ENCODE assay signal across 23 cellular contexts in the genomic region with DNA sequence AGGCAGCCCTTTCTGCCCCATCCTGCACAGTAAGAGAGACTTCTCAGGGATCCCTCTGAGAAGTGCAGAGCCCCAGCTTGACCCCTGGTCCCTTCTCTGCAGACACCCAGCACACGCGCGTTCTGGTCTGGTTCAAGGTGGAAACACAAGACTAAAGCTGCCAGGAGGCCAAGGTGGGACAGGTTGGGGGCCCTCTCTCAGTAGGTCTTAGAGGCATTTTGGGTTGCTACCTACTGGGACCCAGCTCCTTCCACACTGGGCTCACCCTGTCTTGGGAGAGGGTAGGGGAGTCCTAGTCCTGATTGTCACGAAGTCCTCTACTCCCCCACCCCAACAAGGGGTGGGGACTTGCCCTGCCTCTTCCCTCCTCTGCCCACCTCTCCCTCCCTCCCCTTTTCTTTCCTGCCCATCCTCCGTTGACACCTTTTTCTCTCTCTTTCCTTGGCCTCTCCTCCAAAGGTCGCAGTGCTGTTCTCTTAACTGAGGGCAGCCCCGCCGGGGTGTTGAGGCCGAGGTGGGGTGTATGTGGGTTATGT. TPM values are rescaled to one million over a fixed set of nuclear protein-coding genes. Genes with fewer than 3 reads are reported as not detected.
DNase-seq lines count a peak whose midpoint lies in the region; ATAC-seq and TF ChIP-seq lines count a peak whose summit lies in the region.
"Had no signal": no experiment of that assay in that cellular context is flagged by ENCODE, and none has a peak within 500 bp of the region (broad histone marks: within the 10 kb centered on the region; RNA-seq: fewer than 3 reads in every experiment).

No MANE protein-coding gene starts in this region.

- H3K36me3 ChIP-seq in BLaER1 treated with 17β-estradiol and CSF1 and Interleukin-3, amounts not matched to agents 10 nM and 100 nM = peaks cover 0 to 11% (median 6%) of the 10 kb centered on the region in 11 experiments; a peak in 5 of 22 replicates
- H3K36me3 ChIP-seq in esophagus muscularis mucosa = peaks cover 4 to 25% (median 16%) of the 10 kb centered on the region in 4 donors
- H3K36me3 ChIP-seq in rectal smooth muscle tissue (ENCODE audit: control insufficient read depth, insufficient read depth, low read length) = peaks cover 6% of the 10 kb centered on the region

- no peak for TF ChIP-seq POLR2A in esophagus muscularis mucosa (IDR thresholded peaks at IDR 0.05; ENCODE audit: low read depth)

- peaks cover 4% of the 10 kb centered on the region for H3K36me3 Mint-ChIP-seq in T-helper 17 cell (ENCODE audit: low read depth)
- no peaks in the 10 kb centered on the region for H3K36me3 Mint-ChIP-seq in activated T-cell treated with anti-CD3 and anti-CD28 coated beads, Interleukin-2, amount 50 U/mL, for 4 hours (ENCODE audit: insufficient read depth)

- H3K9me3 Mint-ChIP-seq in activated T-cell treated with anti-CD3 and anti-CD28 coated beads, Interleukin-2, amount 50 U/mL, for 4 hours = no peaks in the 10 kb centered on the region
- H3K9me3 Mint-ChIP-seq: HFFc6, IgD-negative memory B cell had no signal

- H3K4me2 ChIP-seq in BLaER1 treated with 17β-estradiol and CSF1 and Interleukin-3, amounts not matched to agents 10 nM and 100 nM = peak overlapping the region in 7 of 11 experiments; percentile 11 to 68 (median 62); a peak in 10 of 22 replicates
- H3K4me2 ChIP-seq: A549 had no signal

- H4K20me1 ChIP-seq in BLaER1 treated with 17β-estradiol and CSF1 and Interleukin-3, amounts not matched to agents 10 nM and 100 nM = peaks cover 0 to 18% (median 0%) of the 10 kb centered on the region in 11 experiments; a peak in 3 of 22 replicates

- peak overlapping the region; percentile 43 for H3K27ac Mint-ChIP-seq in T-helper 17 cell
- H3K27ac Mint-ChIP-seq: HFFc6, IgD-negative memory B cell had no signal

- ATAC-seq in T-helper 17 cell = no peak
- ATAC-seq in activated T-cell treated with anti-CD3 and anti-CD28 coated beads, Interleukin-2, amount 50 U/mL, for 4 hours = no peak
- ATAC-seq: A549 had no signal

- H3K4me3 ChIP-seq in BLaER1 treated with 17β-estradiol and CSF1 and Interleukin-3, amounts not matched to agents 10 nM and 100 nM = no peak overlapping the region
- H3K4me3 ChIP-seq in esophagus muscularis mucosa (peak overlapping the region; percentile 9 to 50 (median 42)), rectal smooth muscle tissue (ENCODE audit: low read length) (no peak overlapping the region)
- H3K4me3 ChIP-seq: A549 had no signal

- DNase-seq in T-helper 17 cell (no peak), esophagus muscularis mucosa (ENCODE audit: extremely low spot score) (no peak), OCI-M1 (lab: John Stamatoyannopoulos, UW) (no peak)
- no peak for DNase-seq in stimulated activated CD4-positive, alpha-beta T cell treated with anti-CD3 and anti-CD28 coated beads, Interleukin-4, amount 100 ng/mL, for 24 hours
- DNase-seq in stimulated activated CD4-positive, alpha-beta T cell treated with anti-CD3 and anti-CD28 coated beads, Interleukin-12 subunit alpha, Interleukin-12 subunit beta, amount 100 ng/mL, for 4 hours = no peak
- no peak for DNase-seq in activated T-cell treated with anti-CD3 and anti-CD28 coated beads, Interleukin-2, amount 50 U/mL, for 4 hours
- DNase-seq: DMS79 treated with DMSO at 0.1 percent for 48 hours, HFFc6, Karpas-422, NCI-H1417 treated with DMSO at 0.1 percent for 48 hours, NCI-H187 treated with DMSO at 0.1 percent for 48 hours, NCI-H2227 treated with DMSO at 0.1 percent for 48 hours, NCI-H510A treated with DMSO at 0.1 percent for 48 hours, NCI-H774, SHP77 had no signal

- TF ChIP-seq CTCF in esophagus muscularis mucosa (IDR thresholded peaks at IDR 0.05) = no peak

- intact Hi-C loops in esophagus muscularis mucosa (cut with DNase I) = no loop called here

- H3K4me1 ChIP-seq in BLaER1 treated with 17β-estradiol and CSF1 and Interleukin-3, amounts not matched to agents 10 nM and 100 nM = peaks cover 15 to 73% (median 69%) of the 10 kb centered on the region in 10 experiments
- H3K4me1 ChIP-seq in esophagus muscularis mucosa (peaks cover 0 to 1% (median 0%) of the 10 kb centered on the region in 4 donors), rectal smooth muscle tissue (ENCODE audit: control insufficient read depth, insufficient read depth, low read length) (no peaks in the 10 kb centered on the region)
- H3K4me1 ChIP-seq: A549 had no signal

- H3K9ac ChIP-seq in BLaER1 treated with 17β-estradiol and CSF1 and Interleukin-3, amounts not matched to agents 10 nM and 100 nM = no peak overlapping the region
- H3K9ac ChIP-seq in rectal smooth muscle tissue (ENCODE audit: low read length) = no peak overlapping the region

- 0 out of 22 replicates have a peak overlapping the region, but pooled peaks of 1 of the 11 experiments have one; percentile 8 for H3K27ac ChIP-seq in BLaER1 treated with 17β-estradiol and CSF1 and Interleukin-3, amounts not matched to agents 10 nM and 100 nM
- H3K27ac ChIP-seq in esophagus muscularis mucosa (replicated peaks in 1 of 4) (peak overlapping the region; percentile 38 to 57 (median 41)), rectal smooth muscle tissue (ENCODE audit: low read depth, low read length) (peak overlapping the region; percentile 10)
- H3K27ac ChIP-seq: A549, C4-2B had no signal

- no peak overlapping the region for H3K4me3 Mint-ChIP-seq in T-helper 17 cell
- no peak overlapping the region for H3K4me3 Mint-ChIP-seq in activated T-cell treated with anti-CD3 and anti-CD28 coated beads, Interleukin-2, amount 50 U/mL, for 4 hours
- H3K4me3 Mint-ChIP-seq: HFFc6, IgD-negative memory B cell had no signal

- H3K4me1 Mint-ChIP-seq in T-helper 17 cell = no peaks in the 10 kb centered on the region
- H3K4me1 Mint-ChIP-seq in activated T-cell treated with anti-CD3 and anti-CD28 coated beads, Interleukin-2, amount 50 U/mL, for 4 hours (ENCODE audit: low read depth) = no peaks in the 10 kb centered on the region
- H3K4me1 Mint-ChIP-seq: IgD-negative memory B cell had no signal

- no peaks in the 10 kb centered on the region for H3K27me3 Mint-ChIP-seq in T-helper 17 cell
- H3K27me3 Mint-ChIP-seq in activated T-cell treated with anti-CD3 and anti-CD28 coated beads, Interleukin-2, amount 50 U/mL, for 4 hours (ENCODE audit: low read depth) = no peaks in the 10 kb centered on the region
- H3K27me3 Mint-ChIP-seq: IgD-negative memory B cell had no signal

- TF ChIP-seq EP300 in esophagus muscularis mucosa (IDR thresholded peaks at IDR 0.05) = no peak

- H3K9me3 ChIP-seq in BLaER1 treated with 17β-estradiol and CSF1 and Interleukin-3, amounts not matched to agents 10 nM and 100 nM (replicated peaks in 1 of 11) = peaks cover 0 to 9% (median 0%) of the 10 kb centered on the region in 11 experiments; a peak in 5 of 22 replicates
- H3K9me3 ChIP-seq in T-helper 17 cell (ENCODE audit: control insufficient read depth, low read length, poor library complexity, severe bottlenecking) (no peaks in the 10 kb centered on the region), esophagus muscularis mucosa (no peaks in the 10 kb centered on the region)
- H3K9me3 ChIP-seq: A549 had no signal

- no peaks in the 10 kb centered on the region for H3K27me3 ChIP-seq in BLaER1 treated with 17β-estradiol and CSF1 and Interleukin-3, amounts not matched to agents 10 nM and 100 nM
- no peaks in the 10 kb centered on the region for H3K27me3 ChIP-seq in esophagus muscularis mucosa
- no peaks in the 10 kb centered on the region for H3K27me3 ChIP-seq in rectal smooth muscle tissue (ENCODE audit: control insufficient read depth, insufficient read depth, low read length)

- 83% methylated on average over 9 of the region's 9 CpGs for WGBS in esophagus muscularis mucosa

RNA-seq across cellular contexts. Expression of a gene that starts 0.8 kb away (rescaled TPM):
- total RNA-seq in T-helper 17 cell = not detected
- total RNA-seq in esophagus muscularis mucosa = 10 to 100 TPM; 10.3 to 29.5 (median 17.7) TPM
- total RNA-seq in activated T-cell treated with anti-CD3 and anti-CD28 coated beads, Interleukin-2, amount 50 U/mL, for 4 hours = not detected
- total RNA-seq: H4, HFFc6, MCF 10A, OCI-LY7 had no signal

RNA-seq across cellular contexts. Expression of a gene that starts 31.6 kb away (rescaled TPM):
- 10 to 100 TPM; 25.9 to 27.7 TPM for total RNA-seq in T-helper 17 cell
- 10 to 100 TPM; 45.7 to 93.0 (median 72.1) TPM for total RNA-seq in esophagus muscularis mucosa
- 100 to 1,000 TPM; 155 to 176 (median 163) TPM for total RNA-seq in activated T-cell treated with anti-CD3 and anti-CD28 coated beads, Interleukin-2, amount 50 U/mL, for 4 hours

RNA-seq across cellular contexts. Expression of a gene that starts 31.7 kb away (rescaled TPM):
- total RNA-seq in T-helper 17 cell = not detected
- total RNA-seq in esophagus muscularis mucosa = not detected
- under 1 TPM in 1 of 3 donors, not detected in 2; 0.46 TPM for total RNA-seq in activated T-cell treated with anti-CD3 and anti-CD28 coated beads, Interleukin-2, amount 50 U/mL, for 4 hours
- total RNA-seq: MCF 10A had no signal

Comparison
In these comparisons a context has a peak if more than half of its experiments do, and no peak if none do; other contexts are left out.
1. H3K4me3 ChIP-seq: peak in esophagus muscularis mucosa (4 of 4); none in BLaER1 treated with 17β-estradiol and CSF1 and Interleukin-3, amounts not matched to agents 10 nM and 100 nM (0 of 10) and rectal smooth muscle tissue (single experiment).
2. RNA of a gene that starts 0.8 kb away (total RNA-seq): 10.3 to 29.5 TPM in esophagus muscularis mucosa; not detected in T-helper 17 cell and not detected in activated T-cell treated with anti-CD3 and anti-CD28 coated beads, Interleukin-2, amount 50 U/mL, for 4 hours; every median in the first group is over 10 times any median in the second.